1 cellular context compared by ENCODE assay signal in genomic region chr1:48245106-48245505, GRCh38.
A peak's percentile ranks its signal among the peaks of the same experiment; 100 is the strongest.
TF ChIP-seq lines count a peak whose summit lies in the region.

No MANE protein-coding gene starts in this region.

TF ChIP-seq in liver, 16 proteins besides CTCF, POLR2A, EP300 and RAD21 (continued from another document):
- no peak for TF ChIP-seq ATF3 (IDR thresholded peaks at IDR 0.05)
- no peak for TF ChIP-seq GABPA (IDR thresholded peaks at IDR 0.05 in 1 of 2, conservative IDR thresholded peaks at IDR 0.05 in 1 of 2)
- peak; percentile 47 for TF ChIP-seq NR2F2 (IDR thresholded peaks at IDR 0.05)
- peak; percentile 33 for TF ChIP-seq SP1 (IDR thresholded peaks at IDR 0.05)
- no peak for TF ChIP-seq HNF4A (conservative IDR thresholded peaks at IDR 0.05)
- no peak for TF ChIP-seq RXRA (IDR thresholded peaks at IDR 0.05)
- TF ChIP-seq JUND (IDR thresholded peaks at IDR 0.05) = no peak
- TF ChIP-seq EGR1 (IDR thresholded peaks at IDR 0.05; ENCODE audit: low read depth in 2 of 2) = peak in 1 of 2 donors; percentile 35
- TF ChIP-seq TAF1 (conservative IDR thresholded peaks at IDR 0.05) = no peak
- no peak for TF ChIP-seq YY1 (IDR thresholded peaks at IDR 0.05)
- TF ChIP-seq MAX (IDR thresholded peaks at IDR 0.05) = no peak
- no peak for TF ChIP-seq FOXA2 (IDR thresholded peaks at IDR 0.05)
